ENCODE assay signal across 9 cellular contexts in genomic region chr7:155291045-155291530, GRCh38. TPM values are rescaled to one million over a fixed set of nuclear protein-coding genes. Genes with fewer than 3 reads are reported as not detected.
DNase-seq lines count a peak whose midpoint lies in the region; ATAC-seq and TF ChIP-seq lines count a peak whose summit lies in the region.
"Had no signal": no experiment of that assay in that cellular context is flagged by ENCODE, and none has a peak within 500 bp of the region (broad histone marks: within the 10 kb centered on the region; RNA-seq: fewer than 3 reads in every experiment).

No MANE protein-coding gene starts in this region.

- no peak overlapping the region for H3K27ac Mint-ChIP-seq in activated CD4-positive, alpha-beta memory T cell treated with anti-CD3 and anti-CD28 coated beads for 36 hours
- no peak overlapping the region for H3K27ac Mint-ChIP-seq in activated CD4-positive, alpha-beta memory T cell treated with anti-CD3 and anti-CD28 coated beads, Interleukin-2, amount 10 ng/mL, durations not matched to agents 7 days and 5 days
- H3K27ac Mint-ChIP-seq in stimulated activated memory B cell treated with anti-CD40 and anti-IgM and Interleukin-4, amounts not matched to agents 10 μg/mL and 1 μg/mL and 100 μg/mL, for 72 hours: peak overlapping the region; percentile 12

- peaks cover 5% of the 10 kb centered on the region for H3K27me3 Mint-ChIP-seq in activated CD4-positive, alpha-beta memory T cell treated with anti-CD3 and anti-CD28 coated beads for 36 hours
- peaks cover 2% of the 10 kb centered on the region for H3K27me3 Mint-ChIP-seq in activated CD4-positive, alpha-beta memory T cell treated with anti-CD3 and anti-CD28 coated beads, Interleukin-2, amount 10 ng/mL, durations not matched to agents 7 days and 5 days
- peaks cover 6% of the 10 kb centered on the region for H3K27me3 Mint-ChIP-seq in stimulated activated memory B cell treated with anti-CD40 and anti-IgM and Interleukin-4, amounts not matched to agents 10 μg/mL and 1 μg/mL and 100 μg/mL, for 72 hours

- no peaks in the 10 kb centered on the region for H3K36me3 Mint-ChIP-seq in activated CD4-positive, alpha-beta memory T cell treated with anti-CD3 and anti-CD28 coated beads for 36 hours
- peaks cover 25% of the 10 kb centered on the region for H3K36me3 Mint-ChIP-seq in activated CD4-positive, alpha-beta memory T cell treated with anti-CD3 and anti-CD28 coated beads, Interleukin-2, amount 10 ng/mL, durations not matched to agents 7 days and 5 days (ENCODE audit: low read depth)
- no peaks in the 10 kb centered on the region for H3K36me3 Mint-ChIP-seq in stimulated activated memory B cell treated with anti-CD40 and anti-IgM and Interleukin-4, amounts not matched to agents 10 μg/mL and 1 μg/mL and 100 μg/mL, for 72 hours

- no peak overlapping the region for H3K27ac ChIP-seq in Panc1 (ENCODE audit: low read length)

- intact Hi-C loops in activated CD4-positive, alpha-beta memory T cell treated with anti-CD3 and anti-CD28 coated beads for 36 hours (cut with micrococcal nuclease): loop anchor here (10.0 kb wide), 1 partner anchor 474 kb away; no protein-coding TSS in a partner anchor
- intact Hi-C loops in Panc1 (cut with micrococcal nuclease; ENCODE audit: unreplicated experiment): no loop called here

- POLR2A ChIA-PET in activated CD4-positive, alpha-beta memory T cell treated with anti-CD3 and anti-CD28 coated beads for 36 hours (lab: Charles Lee): no interaction called here
- POLR2A ChIA-PET in activated CD4-positive, alpha-beta memory T cell treated with anti-CD3 and anti-CD28 coated beads, Interleukin-2, amount 10 ng/mL, durations not matched to agents 7 days and 5 days (lab: Charles Lee): no interaction called here
- POLR2A ChIA-PET in Panc1 (lab: Charles Lee): no interaction called here

- in situ Hi-C loops in Panc1 (cut with HindIII; ENCODE audit: low pct_unique_long_range_greater_than_20kb, low sequenced_read_pairs): no loop called here

- TF ChIP-seq CTCF in Panc1 (IDR thresholded peaks at IDR 0.05) (no peak), fibroblast of pulmonary artery (IDR thresholded peaks at IDR 0.05; ENCODE audit: low read length, missing control alignments) (no peak)

- no TSS peak for BruUV-seq in Panc1 (replicated peaks; lab: Mats Ljungman, UMichigan)

- peak; percentile 56 for DNase-seq in activated CD4-positive, alpha-beta memory T cell treated with anti-CD3 and anti-CD28 coated beads for 36 hours
- no peak for DNase-seq in activated CD4-positive, alpha-beta memory T cell treated with anti-CD3 and anti-CD28 coated beads, Interleukin-2, amount 10 ng/mL, durations not matched to agents 7 days and 5 days
- DNase-seq in Panc1 (ENCODE audit: low read depth, low spot score) (no peak), fibroblast of pulmonary artery (ENCODE audit: low read depth) (peak; percentile 39), GDM1 (lab: John Stamatoyannopoulos, UW) (no peak)
- DNase-seq in activated naive CD4-positive, alpha-beta T cell treated with anti-CD3 and anti-CD28 coated beads, Interleukin-2, amount 50 U/mL, for 16 hours: no peak
- DNase-seq: effector memory CD8-positive, alpha-beta T cell had no signal

- no peak overlapping the region for H3K4me3 ChIP-seq in Panc1 (ENCODE audit: low read depth in 2 of 2, low read length in 2 of 2)
- H3K4me3 ChIP-seq in fibroblast of pulmonary artery (replicated peaks; ENCODE audit: low read depth, low read length): no peak overlapping the region

- H3K9me3 ChIP-seq in Panc1 (ENCODE audit: control insufficient read depth, insufficient read depth, low read depth, low read length): no peaks in the 10 kb centered on the region

- H3K9me3 Mint-ChIP-seq in activated CD4-positive, alpha-beta memory T cell treated with anti-CD3 and anti-CD28 coated beads for 36 hours: no peaks in the 10 kb centered on the region
- peaks cover 3% of the 10 kb centered on the region for H3K9me3 Mint-ChIP-seq in activated CD4-positive, alpha-beta memory T cell treated with anti-CD3 and anti-CD28 coated beads, Interleukin-2, amount 10 ng/mL, durations not matched to agents 7 days and 5 days
- H3K9me3 Mint-ChIP-seq in stimulated activated memory B cell treated with anti-CD40 and anti-IgM and Interleukin-4, amounts not matched to agents 10 μg/mL and 1 μg/mL and 100 μg/mL, for 72 hours: peaks cover 3% of the 10 kb centered on the region
- H3K9me3 Mint-ChIP-seq: effector memory CD8-positive, alpha-beta T cell had no signal

- no peaks in the 10 kb centered on the region for H3K36me3 ChIP-seq in Panc1 (ENCODE audit: control insufficient read depth, insufficient read depth, low read length)

- CTCF ChIA-PET in activated CD4-positive, alpha-beta memory T cell treated with anti-CD3 and anti-CD28 coated beads for 36 hours (lab: Charles Lee): no interaction called here
- CTCF ChIA-PET in activated CD4-positive, alpha-beta memory T cell treated with anti-CD3 and anti-CD28 coated beads, Interleukin-2, amount 10 ng/mL, durations not matched to agents 7 days and 5 days (lab: Charles Lee): no interaction called here
- CTCF ChIA-PET in Panc1 (lab: Charles Lee): no interaction called here

- peaks cover 29% of the 10 kb centered on the region for H3K4me1 Mint-ChIP-seq in activated CD4-positive, alpha-beta memory T cell treated with anti-CD3 and anti-CD28 coated beads for 36 hours (ENCODE audit: low read depth)
- H3K4me1 Mint-ChIP-seq in activated CD4-positive, alpha-beta memory T cell treated with anti-CD3 and anti-CD28 coated beads, Interleukin-2, amount 10 ng/mL, durations not matched to agents 7 days and 5 days: peaks cover 61% of the 10 kb centered on the region
- peaks cover 27% of the 10 kb centered on the region for H3K4me1 Mint-ChIP-seq in stimulated activated memory B cell treated with anti-CD40 and anti-IgM and Interleukin-4, amounts not matched to agents 10 μg/mL and 1 μg/mL and 100 μg/mL, for 72 hours

- no peaks in the 10 kb centered on the region for H3K27me3 ChIP-seq in Panc1 (ENCODE audit: control insufficient read depth, insufficient read depth, low read length)

- no peak overlapping the region for H3K4me3 Mint-ChIP-seq in activated CD4-positive, alpha-beta memory T cell treated with anti-CD3 and anti-CD28 coated beads for 36 hours
- no peak overlapping the region for H3K4me3 Mint-ChIP-seq in activated CD4-positive, alpha-beta memory T cell treated with anti-CD3 and anti-CD28 coated beads, Interleukin-2, amount 10 ng/mL, durations not matched to agents 7 days and 5 days
- no peak overlapping the region for H3K4me3 Mint-ChIP-seq in stimulated activated memory B cell treated with anti-CD40 and anti-IgM and Interleukin-4, amounts not matched to agents 10 μg/mL and 1 μg/mL and 100 μg/mL, for 72 hours
- H3K4me3 Mint-ChIP-seq: effector memory CD8-positive, alpha-beta T cell had no signal

- ATAC-seq in Panc1 (peak; percentile 74), HG02885 (IDR thresholded peaks at IDR 0.05; ENCODE audit: poor library complexity, unreplicated experiment) (no peak)
- ATAC-seq in stimulated activated memory B cell treated with anti-CD40 and anti-IgM and Interleukin-4, amounts not matched to agents 10 μg/mL and 1 μg/mL and 100 μg/mL, for 72 hours: no peak
- ATAC-seq: effector memory CD8-positive, alpha-beta T cell had no signal

- H3K4me1 ChIP-seq in Panc1 (ENCODE audit: control insufficient read depth, insufficient read depth, low read length): peaks cover 3% of the 10 kb centered on the region

RNA-seq across cellular contexts. Expression of gene INSIG1, which starts 6.6 kb away (rescaled TPM):
- 10 to 100 TPM; 94.9 to 96.9 TPM for total RNA-seq in activated CD4-positive, alpha-beta memory T cell treated with anti-CD3 and anti-CD28 coated beads for 36 hours
- total RNA-seq in activated CD4-positive, alpha-beta memory T cell treated with anti-CD3 and anti-CD28 coated beads, Interleukin-2, amount 10 ng/mL, durations not matched to agents 7 days and 5 days: 100 to 1,000 TPM; 276 to 283 TPM
- 92.6 TPM for total RNA-seq in Panc1 (2021; ENCODE audit: unreplicated experiment)
- polyA plus RNA-seq in Panc1 (2012; ENCODE audit: insufficient read length): 62.0 TPM

Comparison
In these comparisons a context has a peak if more than half of its experiments do, and no peak if none do; other contexts are left out.
1. DNase-seq: peak in activated CD4-positive, alpha-beta memory T cell treated with anti-CD3 and anti-CD28 coated beads for 36 hours (single experiment) and fibroblast of pulmonary artery (single experiment); none in activated CD4-positive, alpha-beta memory T cell treated with anti-CD3 and anti-CD28 coated beads, Interleukin-2, amount 10 ng/mL, durations not matched to agents 7 days and 5 days (single experiment), Panc1 (single experiment), GDM1 (single experiment) and activated naive CD4-positive, alpha-beta T cell treated with anti-CD3 and anti-CD28 coated beads, Interleukin-2, amount 50 U/mL, for 16 hours (single experiment).